In genomic region chr3:114290911-114291901, GRCh38 we compare ENCODE assay signal across 8 cellular contexts. TPM values are rescaled to one million over a fixed set of nuclear protein-coding genes. Genes with fewer than 3 reads are reported as not detected.
DNase-seq lines count a peak whose midpoint lies in the region; ATAC-seq, FAIRE-seq and TF ChIP-seq lines count a peak whose summit lies in the region.

No MANE protein-coding gene starts in this region.

- H3K4me3 ChIP-seq in A549: no peak overlapping the region
- no peak overlapping the region for H3K4me3 ChIP-seq in cardiac fibroblast (replicated peaks in 1 of 2; ENCODE audit: low read depth in 2 of 2, low read length in 2 of 2)
- peak overlapping the region in 1 of 3 experiments; percentile 11; a peak in 1 of 6 replicates for H3K4me3 ChIP-seq in HepG2 (replicated peaks in 1 of 3; ENCODE audit: insufficient read depth in 1 of 3, low read depth in 2 of 3, low read length in 3 of 3)

- no peak overlapping the region for H3K9ac ChIP-seq in HepG2 (ENCODE audit: insufficient read depth, low read depth, low read length)

- H2AFZ ChIP-seq in HepG2 (ENCODE audit: low read length): no peak overlapping the region

- TF ChIP-seq RAD21 in A549 (conservative IDR thresholded peaks at IDR 0.05 in 1 of 2, IDR thresholded peaks at IDR 0.05 in 1 of 2) (peak; percentile 49 to 68), HepG2 (CRISPR knock-in tag; IDR thresholded peaks at IDR 0.05) (peak; percentile 37; the same call in 1 of the 2 replicates)

- DNase-seq in A549 (ENCODE audit: low read depth in 1 of 2, low spot score in 1 of 2): peak; percentile 61 to 66
- DNase-seq in NCI-H2107 (lab: John Stamatoyannopoulos, UW): peak; percentile 76
- peak; percentile 99 for DNase-seq in WTC11 (ENCODE audit: low spot score)
- peak; percentile 54 to 60 for DNase-seq in cardiac fibroblast (ENCODE audit: low read depth in 2 of 2)
- DNase-seq in HepG2 (ENCODE audit: low spot score): peak; percentile 54
- DNase-seq in stimulated activated CD4-positive, alpha-beta T cell treated with anti-CD3 and anti-CD28 coated beads, TNF-alpha, amount 100 ng/mL, for 48 hours (ENCODE audit: low read depth in 3 of 3): peak; percentile 81 to 96 (median 89)

- TF ChIP-seq POLR2A in A549 (IDR thresholded peaks at IDR 0.05; ENCODE audit: low read length) (no peak), HepG2 (IDR thresholded peaks at IDR 0.05; ENCODE audit: insufficient read depth in 1 of 2, low read depth in 2 of 2, low read length in 2 of 2) (no peak)

- H3K4me2 ChIP-seq in A549: no peak overlapping the region
- peak overlapping the region; percentile 53 for H3K4me2 ChIP-seq in HepG2 (ENCODE audit: low read depth, low read length)

- no peaks in the 10 kb centered on the region for H3K4me1 ChIP-seq in A549
- H3K4me1 ChIP-seq in HepG2 (ENCODE audit: insufficient read depth, low read length): no peaks in the 10 kb centered on the region

- peaks cover 19% of the 10 kb centered on the region for H3K4me1 Mint-ChIP-seq in WTC11

- no peaks in the 10 kb centered on the region for H3K79me2 ChIP-seq in HepG2 (ENCODE audit: insufficient read depth, low read length)

- H3K27ac Mint-ChIP-seq in WTC11: no peak overlapping the region

- no peaks in the 10 kb centered on the region for H3K27me3 Mint-ChIP-seq in WTC11 (ENCODE audit: low read depth)

- FAIRE-seq in A549 (lab: Jason Lieb, UNC) (no peak), HepG2 (lab: Jason Lieb, UNC) (no peak)

- TF ChIP-seq EP300 in A549 (IDR thresholded peaks at IDR 0.05): no peak
- TF ChIP-seq EP300 in HepG2 (IDR thresholded peaks at IDR 0.05; ENCODE audit: low read depth in 2 of 2, low read length in 2 of 2): no peak
- TF ChIP-seq EP300 in HepG2 (CRISPR knock-in tag; IDR thresholded peaks at IDR 0.05; ENCODE audit: borderline replicate concordance): no peak

- H3K9me3 ChIP-seq in A549 (no peaks in the 10 kb centered on the region), HepG2 (ENCODE audit: low read length) (no peaks in the 10 kb centered on the region)

- H3K36me3 Mint-ChIP-seq in WTC11: no peaks in the 10 kb centered on the region

- CTCF ChIA-PET in A549 (lab: Yijun Ruan, JAX): interaction anchor here (0.8 to 2.2 kb wide), 11 partner anchors 8 to 800 kb away, joined by 3 to 15 read pairs (median 3); no protein-coding TSS in a partner anchor
- CTCF ChIA-PET in WTC11 (lab: Charles Lee): interaction anchor here (0.6 to 2.5 kb wide), 37 partner anchors 9 to 800 kb away, joined by 3 to 35 read pairs (median 4); partner anchors contain the start of gene DRD3
- CTCF ChIA-PET in HepG2 (lab: Yijun Ruan, JAX; ENCODE audit: low intra/inter-chr PET ratio, low total read pairs): interaction anchor here (0.5 to 1.1 kb wide), 2 partner anchors 131 to 801 kb away, joined by 3 read pairs; no protein-coding TSS in a partner anchor

- TF ChIP-seq CTCF in A549 (IDR thresholded peaks at IDR 0.05) (peak; percentile 49), WTC11 (IDR thresholded peaks at IDR 0.05) (peak; percentile 98), cardiac fibroblast (IDR thresholded peaks at IDR 0.05; ENCODE audit: low read depth, low read length) (peak; percentile 88), HepG2 (CRISPR knock-in tag; IDR thresholded peaks at IDR 0.05) (peak; percentile 89)

- in situ Hi-C loops in HepG2 (cut with HindIII; ENCODE audit: extremely low pct_ligation_motif_present, low pct_unique_long_range_greater_than_20kb): loop anchor here (10.0 kb wide), 1 partner anchor 136 kb away; no protein-coding TSS in a partner anchor

- peaks cover 0 to 5% of the 10 kb centered on the region in 2 experiments; a peak in 1 of 5 replicates for H3K27me3 ChIP-seq in HepG2 (ENCODE audit: control insufficient read depth in 1 of 2, insufficient read depth in 2 of 2, low read length in 2 of 2)

- no peaks in the 10 kb centered on the region for H3K9me3 Mint-ChIP-seq in WTC11

- no peak overlapping the region for H3K4me3 Mint-ChIP-seq in WTC11

- ATAC-seq in A549 (peak; percentile 62 to 96; a peak in 5 of 6 replicates), GM18517 (IDR thresholded peaks at IDR 0.05; ENCODE audit: unreplicated experiment) (peak; percentile 89), HG02970 (IDR thresholded peaks at IDR 0.05; ENCODE audit: low FRiP score, unreplicated experiment) (peak; percentile 85), WTC11 (peak; percentile 92), HepG2 (peak; percentile 98)

- no peak overlapping the region for H3K27ac ChIP-seq in A549
- H3K27ac ChIP-seq in HepG2 (ENCODE audit: extremely low read length, insufficient read depth, low read length): no peak overlapping the region

- POLR2A ChIA-PET in A549 (lab: Yijun Ruan, JAX): no interaction called here
- POLR2A ChIA-PET in WTC11 (lab: Charles Lee): interaction anchor here (1.0 kb wide), 1 partner anchor 128 kb away, joined by 3 read pairs; no protein-coding TSS in a partner anchor
- POLR2A ChIA-PET in HepG2 (lab: Yijun Ruan, JAX): no interaction called here

- no TSS peak for BruUV-seq in HepG2 (replicated peaks; lab: Mats Ljungman, UMichigan)

- H3K36me3 ChIP-seq in HepG2 (replicated peaks in 1 of 2; ENCODE audit: control insufficient read depth in 1 of 2, insufficient read depth in 2 of 2, low read length in 2 of 2): no peaks in the 10 kb centered on the region

- WGBS in A549 (ENCODE audit: missing lambda C conversion rate): 61% methylated on average over 17 of the region's 23 CpGs
- 37% methylated on average over 10 of the region's 23 CpGs for WGBS in HepG2 (ENCODE audit: low lambda C conversion rate)

- H4K20me1 ChIP-seq in HepG2 (ENCODE audit: insufficient read depth, low read length): no peaks in the 10 kb centered on the region

- intact Hi-C loops in HepG2 (cut with micrococcal nuclease; ENCODE audit: unreplicated experiment): loop anchor here (1.0 kb wide), 1 partner anchor 127 kb away; no protein-coding TSS in a partner anchor

RNA-seq across cellular contexts. Expression of gene TIGIT, which starts 2.6 kb away (rescaled TPM):
- polyA plus RNA-seq in A549 (2011; rRNA removed) (not detected in 2 replicates), A549 (2017; fragmentation: RNase III; extraction: RNeasy Plus Mini Kit Qiagen cat#74134 plus additional on column Dnase treatment) (not detected in 3 replicates), HepG2 (2011; rRNA removed) (not detected in 2 replicates)
- polyA plus RNA-seq in A549 (2012; cell fraction: cytosol; rRNA removed): not detected in 2 replicates
- not detected in 2 replicates for polyA plus RNA-seq in A549 (2012; cell fraction: nucleus; rRNA removed)
- not detected in 2 replicates for polyA minus RNA-seq in A549 (2011; rRNA and poly(A)+ RNA removed)
- total RNA-seq in WTC11 (2021) (0.04 to 0.07 TPM (median 0.05 TPM) in 3 replicates), HepG2 (2016; rRNA removed; fragmentation: Illumina TruSeq; extraction: Trizol) (not detected in 2 replicates)
- not detected in 2 replicates for total RNA-seq in HepG2 (2016; cell fraction: cytosol; rRNA removed; fragmentation: Illumina TruSeq; extraction: Trizol; ENCODE audit: low read depth)
- not detected in 2 replicates for total RNA-seq in HepG2 (2016; cell fraction: insoluble cytoplasmic fraction; rRNA removed; fragmentation: Illumina TruSeq; extraction: Trizol)
- not detected in 2 replicates for total RNA-seq in HepG2 (2016; cell fraction: membrane; rRNA removed; fragmentation: Illumina TruSeq; extraction: Trizol)
- total RNA-seq in HepG2 (2016; cell fraction: nucleus; rRNA removed; fragmentation: Illumina TruSeq; extraction: Trizol): not detected in 2 replicates
- polyA plus RNA-seq in HepG2 (2011; cell fraction: cytosol; rRNA removed): not detected in 2 replicates
- not detected in 2 replicates for polyA plus RNA-seq in HepG2 (2011; cell fraction: nucleus; rRNA removed)
- not detected in 2 replicates for polyA plus RNA-seq in HepG2 (2012)
- not detected in 2 replicates for polyA plus RNA-seq in HepG2 (2016; cell fraction: cytosol; fragmentation: Illumina TruSeq; extraction: Trizol; ENCODE audit: low read depth)
- not detected in 2 replicates for polyA plus RNA-seq in HepG2 (2016; cell fraction: insoluble cytoplasmic fraction; fragmentation: Illumina TruSeq; extraction: Trizol; ENCODE audit: low read depth)
- not detected in 2 replicates for polyA plus RNA-seq in HepG2 (2016; cell fraction: membrane; fragmentation: Illumina TruSeq; extraction: Trizol; ENCODE audit: low read depth)
- polyA plus RNA-seq in HepG2 (2016; cell fraction: nucleus; fragmentation: Illumina TruSeq; extraction: Trizol; ENCODE audit: insufficient read depth, low read depth): not detected in 2 replicates
- polyA minus RNA-seq in HepG2 (2011; rRNA and poly(A)+ RNA removed; ENCODE audit: low replicate concordance): 0.05 TPM in 1 of 2 replicates, not detected in the other
- not detected in 2 replicates for polyA minus RNA-seq in HepG2 (2011; cell fraction: cytosol; rRNA and poly(A)+ RNA removed)
- polyA minus RNA-seq in HepG2 (2011; cell fraction: nucleus; rRNA and poly(A)+ RNA removed): not detected in 2 replicates

RNA-seq across cellular contexts. Expression of gene ZNF80, which starts 53.8 kb away (rescaled TPM):
- polyA plus RNA-seq in A549 (2011; rRNA removed) (not detected in 2 replicates), A549 (2017; fragmentation: RNase III; extraction: RNeasy Plus Mini Kit Qiagen cat#74134 plus additional on column Dnase treatment) (not detected in 3 replicates), HepG2 (2011; rRNA removed) (0.03 TPM in 1 of 2 replicates, not detected in the other)
- polyA plus RNA-seq in A549 (2012; cell fraction: cytosol; rRNA removed): not detected in 2 replicates
- polyA plus RNA-seq in A549 (2012; cell fraction: nucleus; rRNA removed): not detected in 2 replicates
- not detected in 2 replicates for polyA minus RNA-seq in A549 (2011; rRNA and poly(A)+ RNA removed)
- total RNA-seq in WTC11 (2021) (not detected in 3 replicates), HepG2 (2016; rRNA removed; fragmentation: Illumina TruSeq; extraction: Trizol) (not detected in 2 replicates)
- not detected in 2 replicates for total RNA-seq in HepG2 (2016; cell fraction: cytosol; rRNA removed; fragmentation: Illumina TruSeq; extraction: Trizol; ENCODE audit: low read depth)
- total RNA-seq in HepG2 (2016; cell fraction: insoluble cytoplasmic fraction; rRNA removed; fragmentation: Illumina TruSeq; extraction: Trizol): not detected in 2 replicates
- not detected in 2 replicates for total RNA-seq in HepG2 (2016; cell fraction: membrane; rRNA removed; fragmentation: Illumina TruSeq; extraction: Trizol)
- total RNA-seq in HepG2 (2016; cell fraction: nucleus; rRNA removed; fragmentation: Illumina TruSeq; extraction: Trizol): not detected in 2 replicates
- polyA plus RNA-seq in HepG2 (2011; cell fraction: cytosol; rRNA removed): not detected in 2 replicates
- not detected in 2 replicates for polyA plus RNA-seq in HepG2 (2011; cell fraction: nucleus; rRNA removed)
- not detected in 2 replicates for polyA plus RNA-seq in HepG2 (2012)
- not detected in 2 replicates for polyA plus RNA-seq in HepG2 (2016; cell fraction: cytosol; fragmentation: Illumina TruSeq; extraction: Trizol; ENCODE audit: low read depth)
- polyA plus RNA-seq in HepG2 (2016; cell fraction: insoluble cytoplasmic fraction; fragmentation: Illumina TruSeq; extraction: Trizol; ENCODE audit: low read depth): not detected in 2 replicates
- not detected in 2 replicates for polyA plus RNA-seq in HepG2 (2016; cell fraction: membrane; fragmentation: Illumina TruSeq; extraction: Trizol; ENCODE audit: low read depth)
- polyA plus RNA-seq in HepG2 (2016; cell fraction: nucleus; fragmentation: Illumina TruSeq; extraction: Trizol; ENCODE audit: insufficient read depth, low read depth): not detected in 2 replicates
- polyA minus RNA-seq in HepG2 (2011; rRNA and poly(A)+ RNA removed; ENCODE audit: low replicate concordance): 0.14 TPM in 1 of 2 replicates, not detected in the other
- not detected in 2 replicates for polyA minus RNA-seq in HepG2 (2011; cell fraction: cytosol; rRNA and poly(A)+ RNA removed)
- polyA minus RNA-seq in HepG2 (2011; cell fraction: nucleus; rRNA and poly(A)+ RNA removed): not detected in 2 replicates
